ENCODE assay signal across 22 cellular contexts in the genomic region with DNA sequence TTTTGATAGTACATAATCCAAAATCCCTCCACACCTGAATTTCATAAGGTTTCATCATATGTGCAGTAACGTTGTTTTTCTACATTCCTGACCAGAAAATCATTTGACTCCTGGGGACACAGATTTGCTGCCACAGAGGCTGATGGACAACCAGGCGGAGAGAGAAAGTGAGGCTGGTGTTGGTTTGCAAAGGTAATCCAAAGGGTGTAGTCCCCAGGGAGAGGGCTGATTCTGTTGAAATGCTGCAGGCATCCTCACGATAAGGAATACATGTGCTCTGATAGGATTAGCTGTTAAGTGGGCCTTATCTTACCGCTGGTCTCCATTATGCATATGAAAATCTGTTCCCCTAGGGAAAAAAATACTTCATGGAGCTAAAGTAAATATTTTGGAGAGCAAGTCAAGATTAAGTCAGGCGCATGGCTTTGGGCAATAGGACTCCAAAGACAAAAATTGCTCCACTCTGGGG. TPM values are rescaled to one million over a fixed set of nuclear protein-coding genes. Genes with fewer than 3 reads are reported as not detected.
DNase-seq lines count a peak whose midpoint lies in the region; ATAC-seq, FAIRE-seq and TF ChIP-seq lines count a peak whose summit lies in the region.
"Had no signal": no experiment of that assay in that cellular context is flagged by ENCODE, and none has a peak within 500 bp of the region (broad histone marks: within the 10 kb centered on the region; RNA-seq: fewer than 3 reads in every experiment).

No MANE protein-coding gene starts in this region.

- no peak for TF ChIP-seq CTCF in bronchial epithelial cell (IDR thresholded peaks at IDR 0.05; ENCODE audit: insufficient read depth, low read length, severe bottlenecking)
- TF ChIP-seq CTCF in natural killer cell (IDR thresholded peaks at IDR 0.05), result no peak

- H3K9me3 Mint-ChIP-seq in natural killer cell, result no peaks in the 10 kb centered on the region

- no peaks in the 10 kb centered on the region for H3K4me1 ChIP-seq in SJCRH30
- H3K4me1 ChIP-seq: parathyroid adenoma had no signal

- no peak overlapping the region for H3K27ac ChIP-seq in SJCRH30
- H3K27ac ChIP-seq: parathyroid adenoma, skin epidermis, thyroid gland had no signal

- H3K4me3 ChIP-seq in bronchial epithelial cell (ENCODE audit: low read depth, low read length) (no peak overlapping the region), SJCRH30 (no peak overlapping the region)
- H3K4me3 ChIP-seq: skin epidermis, thyroid gland had no signal

- H3K4me3 Mint-ChIP-seq in natural killer cell, result no peak overlapping the region
- H3K4me3 Mint-ChIP-seq: activated CD4-positive, alpha-beta T cell treated with anti-CD3 and anti-CD28 coated beads, Interleukin-2, amount 10 ng/mL, durations not matched to agents 7 days and 5 days; activated T-helper 1 cell treated with anti-CD3 and anti-CD28 coated beads, Interleukin-12 subunit alpha, Interleukin-12 subunit beta, Interleukin-2, Interleukin-4 antibody, amounts not matched to agents 30 ng/mL and 10 ng/mL and 1 ng/mL, durations not matched to agents 14 hours and 24 hours and 36 hours; H9 had no signal

- intact Hi-C loops in natural killer cell (cut with micrococcal nuclease), result no loop called here

- H3K27ac Mint-ChIP-seq in natural killer cell, result peak overlapping the region; percentile 96 to 100
- H3K27ac Mint-ChIP-seq: activated CD4-positive, alpha-beta T cell treated with anti-CD3 and anti-CD28 coated beads, Interleukin-2, amount 10 ng/mL, durations not matched to agents 7 days and 5 days; activated T-helper 1 cell treated with anti-CD3 and anti-CD28 coated beads, Interleukin-12 subunit alpha, Interleukin-12 subunit beta, Interleukin-2, Interleukin-4 antibody, amounts not matched to agents 30 ng/mL and 10 ng/mL and 1 ng/mL, durations not matched to agents 14 hours and 24 hours and 36 hours; H9 had no signal

- H3K36me3 ChIP-seq in bronchial epithelial cell (ENCODE audit: control insufficient read depth, insufficient read depth, low read length) (peaks cover 6% of the 10 kb centered on the region), SJCRH30 (no peaks in the 10 kb centered on the region; the same call in 1 of the 2 replicates)

- no peaks in the 10 kb centered on the region for H3K27me3 Mint-ChIP-seq in natural killer cell (ENCODE audit: low read depth in 2 of 2)
- H3K27me3 Mint-ChIP-seq: activated CD4-positive, alpha-beta T cell treated with anti-CD3 and anti-CD28 coated beads, Interleukin-2, amount 10 ng/mL, durations not matched to agents 7 days and 5 days had no signal

- ATAC-seq in natural killer cell, result no peak
- ATAC-seq in HG03457 (IDR thresholded peaks at IDR 0.05; ENCODE audit: unreplicated experiment), result no peak

- peaks cover 76 to 78% of the 10 kb centered on the region in 2 donors for H3K4me1 Mint-ChIP-seq in natural killer cell

- peak; percentile 54 for DNase-seq in NCI-H2171 treated with DMSO at 0.1 percent for 48 hours (lab: John Stamatoyannopoulos, UW)
- no peak for DNase-seq in NCI-H2171 (lab: John Stamatoyannopoulos, UW)
- peak; percentile 97 for DNase-seq in NCI-H524 treated with DMSO at 0.1 percent for 48 hours (lab: John Stamatoyannopoulos, UW)
- peak; percentile 15 for DNase-seq in bronchial epithelial cell (ENCODE audit: low read depth)
- DNase-seq in natural killer cell, result no peak
- DNase-seq in SJCRH30, result no peak
- DNase-seq in COR-L47 (lab: John Stamatoyannopoulos, UW), result no peak
- DNase-seq: activated CD4-positive, alpha-beta T cell treated with anti-CD3 and anti-CD28 coated beads, Interleukin-2, amount 10 ng/mL, durations not matched to agents 7 days and 5 days; H9; hippocampal formation; Right ventricle myocardium superior; T-helper 9 cell; thyroid gland had no signal

- H3K27me3 ChIP-seq in bronchial epithelial cell (ENCODE audit: control insufficient read depth, insufficient read depth, low read length) (no peaks in the 10 kb centered on the region), SJCRH30 (no peaks in the 10 kb centered on the region)
- H3K27me3 ChIP-seq: thyroid gland had no signal

- no peaks in the 10 kb centered on the region for H3K9me3 ChIP-seq in SJCRH30 (replicated peaks)
- H3K9me3 ChIP-seq: thyroid gland had no signal

- H3K36me3 Mint-ChIP-seq in natural killer cell, result peaks cover 46% of the 10 kb centered on the region

- no peak for FAIRE-seq in bronchial epithelial cell (lab: Jason Lieb, UNC)
- FAIRE-seq: A204.1, G401.6, GM12891 had no signal

RNA-seq across cellular contexts. Expression of gene APOL6, which starts 8.1 kb away (rescaled TPM):
- total RNA-seq in bronchial epithelial cell, result 6.1 and 10.6 TPM in 2 replicates
- total RNA-seq in natural killer cell, result 100 to 1,000 TPM; 116 to 138 (median 122) TPM
- 5.0 and 5.6 TPM in 2 replicates for total RNA-seq in SJCRH30 (2014; rRNA removed; shearing (Covaris generic))

RNA-seq across cellular contexts. Expression of gene MB, which starts 39.2 kb away (rescaled TPM):
- 0.13 TPM in 1 of 2 replicates, not detected in the other for total RNA-seq in bronchial epithelial cell
- not detected for total RNA-seq in natural killer cell
- 4.4 and 6.3 TPM in 2 replicates for total RNA-seq in SJCRH30 (2014; rRNA removed; shearing (Covaris generic))
- total RNA-seq: dermis microvascular lymphatic vessel endothelial cell, fibroblast of lung had no signal

Comparison
In these comparisons a context has a peak if more than half of its experiments do, and no peak if none do; other contexts are left out.
1. DNase-seq: peak in NCI-H2171 treated with DMSO at 0.1 percent for 48 hours (single experiment), NCI-H524 treated with DMSO at 0.1 percent for 48 hours (single experiment) and bronchial epithelial cell (single experiment); none in NCI-H2171 (single experiment), natural killer cell (single experiment), SJCRH30 (0 of 2) and COR-L47 (single experiment).
2. RNA of gene APOL6, which starts 8.1 kb away (total RNA-seq): 116 to 138 TPM in natural killer cell; 6.1 to 10.6 TPM in bronchial epithelial cell and 5.0 to 5.6 TPM in SJCRH30; every median in the first group is over 10 times any median in the second.